14 cellular contexts compared by ENCODE assay signal in the genomic region with DNA sequence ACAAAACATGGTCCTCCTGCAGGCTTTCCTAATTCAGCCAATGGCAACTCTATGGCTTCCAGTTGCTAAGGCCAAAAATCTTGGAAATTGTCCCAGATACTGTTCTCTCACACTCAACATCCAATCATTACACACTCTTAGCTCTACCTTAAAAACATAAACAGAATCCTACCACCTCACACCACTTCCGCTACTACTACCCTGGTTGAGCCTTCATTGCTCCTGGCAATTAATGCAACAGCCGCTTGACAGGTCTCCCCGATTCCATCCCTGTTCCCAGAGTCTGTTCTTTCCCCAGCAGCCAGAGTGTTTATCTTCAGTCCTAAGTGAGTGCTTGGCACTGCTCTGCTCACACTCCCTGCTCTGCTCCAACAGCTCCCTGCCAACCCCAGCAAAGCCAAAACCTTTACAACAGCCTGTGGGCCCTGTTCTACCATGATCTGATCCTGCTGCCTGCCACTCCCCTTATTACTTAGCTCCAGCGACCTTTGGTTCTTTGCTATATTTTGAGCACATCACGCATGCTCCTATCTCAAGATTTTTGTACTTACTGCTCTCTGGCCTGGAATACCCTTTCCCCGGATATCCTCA.
DNase-seq lines count a peak whose midpoint lies in the region; ATAC-seq and TF ChIP-seq lines count a peak whose summit lies in the region.
"Had no signal": no experiment of that assay in that cellular context is flagged by ENCODE, and none has a peak within 500 bp of the region (broad histone marks: within the 10 kb centered on the region; RNA-seq: fewer than 3 reads in every experiment).

No MANE protein-coding gene starts in this region.

- H3K4me1 ChIP-seq in ascending aorta: peaks cover 0 to 18% of the 10 kb centered on the region in 2 donors
- peaks cover 3 to 20% (median 5%) of the 10 kb centered on the region in 3 donors for H3K4me1 ChIP-seq in gastroesophageal sphincter
- H3K4me1 ChIP-seq in lung (ENCODE audit: control insufficient read depth in 2 of 2, insufficient read depth in 2 of 2, low read length in 2 of 2): peaks cover 4 to 10% of the 10 kb centered on the region in 2 donors
- peaks cover 13 to 22% of the 10 kb centered on the region in 2 donors for H3K4me1 ChIP-seq in thoracic aorta (ENCODE audit: control insufficient read depth in 1 of 2, low read depth in 2 of 2)
- H3K4me1 ChIP-seq: parathyroid adenoma had no signal

- H3K27me3 ChIP-seq in ascending aorta: no peaks in the 10 kb centered on the region
- H3K27me3 ChIP-seq in gastroesophageal sphincter: no peaks in the 10 kb centered on the region
- no peaks in the 10 kb centered on the region for H3K27me3 ChIP-seq in lung (ENCODE audit: control insufficient read depth, insufficient read depth)
- H3K27me3 ChIP-seq in thoracic aorta (replicated peaks; ENCODE audit: insufficient read depth): no peaks in the 10 kb centered on the region

- H3K36me3 ChIP-seq in ascending aorta: peaks cover 41 to 50% of the 10 kb centered on the region in 2 donors
- peaks cover 4 to 73% of the 10 kb centered on the region in 2 donors for H3K36me3 ChIP-seq in gastroesophageal sphincter
- H3K36me3 ChIP-seq in lung (ENCODE audit: control insufficient read depth in 2 of 2, insufficient read depth in 2 of 2, low read length in 2 of 2): peaks cover 18 to 36% of the 10 kb centered on the region in 2 donors
- H3K36me3 ChIP-seq in thoracic aorta: peaks cover 25% of the 10 kb centered on the region

- peak; percentile 89 for ATAC-seq in gastroesophageal sphincter
- peak; percentile 71 for ATAC-seq in lung (ENCODE audit: insufficient read depth, low FRiP score)
- ATAC-seq in thoracic aorta (ENCODE audit: insufficient number of reproducible peaks, low FRiP score, low read depth): peak; percentile 69
- no peak for ATAC-seq in HG02970 (IDR thresholded peaks at IDR 0.05; ENCODE audit: low FRiP score, unreplicated experiment)
- ATAC-seq: activated CD8-positive, alpha-beta T cell treated with anti-CD3 and anti-CD28 coated beads, Interleukin-2, amount 10 ng/mL, durations not matched to agents 7 days and 5 days had no signal

- H3K27ac ChIP-seq in ascending aorta (peak overlapping the region; percentile 66 to 71), gastroesophageal sphincter (peak overlapping the region; percentile 20 to 78 (median 66)), lung (ENCODE audit: low read depth in 1 of 2, low read length in 1 of 2) (peak overlapping the region; percentile 7 to 23), thoracic aorta (peak overlapping the region; percentile 48 to 68)
- H3K27ac ChIP-seq: parathyroid adenoma had no signal

- TF ChIP-seq POLR2A in gastroesophageal sphincter (IDR thresholded peaks at IDR 0.05): no peak

- H3K9me3 ChIP-seq in ascending aorta (no peaks in the 10 kb centered on the region), gastroesophageal sphincter (no peaks in the 10 kb centered on the region), lung (ENCODE audit: control insufficient read depth in 2 of 2, insufficient read depth in 1 of 2, low read length in 1 of 2) (no peaks in the 10 kb centered on the region), thoracic aorta (no peaks in the 10 kb centered on the region)

- intact Hi-C loops in ascending aorta (cut with DNase I): no loop called here

- H3K4me3 ChIP-seq in ascending aorta (peak overlapping the region in 1 of 2 donors; percentile 29), gastroesophageal sphincter (no peak overlapping the region), lung (no peak overlapping the region), thoracic aorta (peak overlapping the region; percentile 40)

- TF ChIP-seq CTCF in ascending aorta (IDR thresholded peaks at IDR 0.05): no peak
- TF ChIP-seq CTCF in gastroesophageal sphincter (IDR thresholded peaks at IDR 0.05): no peak
- TF ChIP-seq CTCF in lung (IDR thresholded peaks at IDR 0.05; ENCODE audit: control extremely low read depth, extremely low read depth): no peak
- no peak for TF ChIP-seq CTCF in thoracic aorta (IDR thresholded peaks at IDR 0.05)

- no peak for TF ChIP-seq EP300 in gastroesophageal sphincter (IDR thresholded peaks at IDR 0.05)

- peak in 1 of 2 donors; percentile 67 for DNase-seq in ascending aorta (ENCODE audit: low spot score in 2 of 2)
- peak; percentile 34 for DNase-seq in lung (ENCODE audit: low spot score)
- DNase-seq in thoracic aorta (ENCODE audit: low spot score): peak; percentile 11
- no peak for DNase-seq in NCI-H187 (lab: John Stamatoyannopoulos, UW)
- no peak for DNase-seq in NCI-H1048 (lab: John Stamatoyannopoulos, UW)
- DNase-seq in EL: no peak
- DNase-seq: activated CD8-positive, alpha-beta T cell treated with anti-CD3 and anti-CD28 coated beads, Interleukin-2, amount 10 ng/mL, durations not matched to agents 7 days and 5 days; activated gamma-delta T cell treated with Interleukin-2 at 50 U/mL for 16 hours; GF-D8; NCI-H146; NCI-H69 had no signal

- 31 to 38% methylated on average over 4 to 6 of the region's 6 CpGs for WGBS in gastroesophageal sphincter (ENCODE audit: low coverage in 1 of 2), 2 donors
- 57 to 75% methylated on average over 6 of the region's 6 CpGs for WGBS in lung, 2 donors

Comparison
In these comparisons a context has a peak if more than half of its experiments do, and no peak if none do; other contexts are left out.
1. DNase-seq: peak in lung (single experiment) and thoracic aorta (single experiment); none in NCI-H187 (0 of 2), NCI-H1048 (single experiment) and EL (single experiment).
2. H3K27ac ChIP-seq: peak in every context shown above with its lines; median percentile 68 in ascending aorta; 66 in gastroesophageal sphincter; 58 in thoracic aorta; 15 in lung.